8 cellular contexts compared by ENCODE assay signal in the genomic region with DNA sequence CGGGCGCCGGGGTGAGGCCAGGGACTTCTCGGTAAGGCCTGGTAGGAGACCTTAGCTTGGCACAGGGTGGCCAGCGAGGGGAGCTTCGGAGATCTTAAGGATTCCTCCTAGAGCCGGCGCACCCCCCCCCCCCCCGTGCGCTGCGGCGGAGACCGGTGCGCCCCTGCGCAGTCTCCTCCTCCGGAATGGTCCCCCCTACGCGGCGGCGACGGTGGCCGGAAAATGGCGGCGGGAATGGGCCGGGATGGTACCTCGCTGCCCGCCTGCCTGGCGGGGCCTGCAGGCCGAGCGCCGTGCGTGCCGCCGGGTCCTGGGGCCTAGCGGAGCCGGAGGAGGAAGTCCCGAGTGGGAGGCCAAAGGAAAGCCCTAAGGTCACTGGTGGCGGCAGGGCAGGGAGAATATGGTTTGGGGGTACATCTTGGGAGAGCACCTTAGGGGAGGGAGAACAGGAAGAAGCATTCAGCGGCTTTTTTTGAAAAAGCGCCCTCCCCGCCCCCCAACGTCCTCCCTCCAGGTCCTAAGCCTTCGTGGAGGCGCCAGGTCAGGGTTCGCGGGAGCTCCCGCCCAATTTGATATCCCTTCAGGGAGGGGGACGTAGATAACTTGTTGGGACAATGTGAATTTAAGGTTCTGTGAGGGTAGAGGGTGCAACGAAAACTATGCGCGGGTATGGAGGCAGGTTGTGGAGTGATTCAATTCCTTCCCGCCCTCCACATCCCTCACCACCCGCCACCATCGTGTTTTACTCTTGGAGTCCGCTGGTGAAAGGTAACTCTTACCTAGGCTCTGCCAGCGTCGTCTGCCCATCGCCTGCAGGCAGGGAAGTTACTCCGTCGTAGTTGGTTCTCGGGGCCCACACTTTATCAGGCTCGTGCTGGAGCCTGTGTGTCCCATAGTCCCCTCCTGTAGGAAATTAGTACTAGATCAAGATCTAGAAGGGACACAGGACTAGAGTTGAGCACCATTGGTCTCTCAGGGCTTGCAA. TPM values are rescaled to one million over a fixed set of nuclear protein-coding genes. Genes with fewer than 3 reads are reported as not detected.
A peak's percentile ranks its signal among the peaks of the same experiment; 100 is the strongest.
DNase-seq lines count a peak whose midpoint lies in the region; ATAC-seq and TF ChIP-seq lines count a peak whose summit lies in the region.

No MANE protein-coding gene starts in this region.

- POLR2A ChIA-PET in activated CD4-positive, alpha-beta memory T cell treated with anti-CD3 and anti-CD28 coated beads for 36 hours (lab: Charles Lee), result interaction anchor here (0.6 to 1.2 kb wide), 4 partner anchors 13 to 494 kb away, joined by 3 to 4 read pairs (median 4); no protein-coding TSS in a partner anchor

- peak overlapping the region; percentile 96 for H3K4me2 ChIP-seq in neural progenitor cell

- H3K4me3 Mint-ChIP-seq in activated CD4-positive, alpha-beta memory T cell treated with anti-CD3 and anti-CD28 coated beads for 36 hours, result peak overlapping the region; percentile 96
- peak overlapping the region; percentile 98 for H3K4me3 Mint-ChIP-seq in neural progenitor cell

- peak overlapping the region; percentile 87 for H3K27ac ChIP-seq in neural progenitor cell

- H3K4me1 Mint-ChIP-seq in activated CD4-positive, alpha-beta memory T cell treated with anti-CD3 and anti-CD28 coated beads for 36 hours (ENCODE audit: low read depth), result peaks cover 61% of the 10 kb centered on the region
- H3K4me1 Mint-ChIP-seq in neural progenitor cell, result peaks cover 19% of the 10 kb centered on the region

- ATAC-seq in GM21529 (IDR thresholded peaks at IDR 0.05; ENCODE audit: unreplicated experiment), result peak; percentile 25

- H3F3A ChIP-seq in neural progenitor cell (ENCODE audit: low read depth), result peaks cover 43% of the 10 kb centered on the region

- H3K36me3 ChIP-seq in neural progenitor cell, result peaks cover 33% of the 10 kb centered on the region

- H3K79me2 ChIP-seq in neural progenitor cell (ENCODE audit: low read depth), result peaks cover 62% of the 10 kb centered on the region

- H3K27me3 ChIP-seq in neural progenitor cell, result no peaks in the 10 kb centered on the region

- no peaks in the 10 kb centered on the region for H3K9me3 Mint-ChIP-seq in activated CD4-positive, alpha-beta memory T cell treated with anti-CD3 and anti-CD28 coated beads for 36 hours
- no peaks in the 10 kb centered on the region for H3K9me3 Mint-ChIP-seq in neural progenitor cell

- peaks cover 48% of the 10 kb centered on the region for H4K20me1 ChIP-seq in neural progenitor cell (ENCODE audit: low read depth)

- DNase-seq in NCI-H1436 (lab: John Stamatoyannopoulos, UW), result peak; percentile 3
- DNase-seq in NCI-H1436 treated with DMSO at 0.1 percent for 48 hours (lab: John Stamatoyannopoulos, UW), result no peak
- peak; percentile 11 for DNase-seq in Jurkat, Clone E6-1 (ENCODE audit: low read depth, low spot score)
- peak; percentile 43 for DNase-seq in activated CD4-positive, alpha-beta memory T cell treated with anti-CD3 and anti-CD28 coated beads for 36 hours
- no peak for DNase-seq in fibroblast of the aortic adventitia (ENCODE audit: low read depth)
- DNase-seq in neural progenitor cell (ENCODE audit: low spot score), result peak; percentile 38
- no peak for DNase-seq in OCI-M2 (lab: John Stamatoyannopoulos, UW; ENCODE audit: unreplicated experiment)

- peaks cover 19% of the 10 kb centered on the region for H3K4me1 ChIP-seq in neural progenitor cell

- H3K9me3 ChIP-seq in neural progenitor cell (ENCODE audit: low read depth), result no peaks in the 10 kb centered on the region

- CTCF ChIA-PET in activated CD4-positive, alpha-beta memory T cell treated with anti-CD3 and anti-CD28 coated beads for 36 hours (lab: Charles Lee), result interaction anchor here (1.6 kb wide), 1 partner anchor 228 kb away, joined by 7 read pairs; a partner anchor contains a TSS

- H3K27me3 Mint-ChIP-seq in activated CD4-positive, alpha-beta memory T cell treated with anti-CD3 and anti-CD28 coated beads for 36 hours, result no peaks in the 10 kb centered on the region
- H3K27me3 Mint-ChIP-seq in neural progenitor cell (ENCODE audit: insufficient read depth, low read depth), result no peaks in the 10 kb centered on the region

- intact Hi-C loops in activated CD4-positive, alpha-beta memory T cell treated with anti-CD3 and anti-CD28 coated beads for 36 hours (cut with micrococcal nuclease), result loop anchor here (2.0 to 10.0 kb wide), 7 partner anchors 101 to 661 kb away; a partner anchor contains a TSS

- TF ChIP-seq CTCF in fibroblast of the aortic adventitia (IDR thresholded peaks at IDR 0.05; ENCODE audit: insufficient read depth, low read length) (no peak), neural progenitor cell (IDR thresholded peaks at IDR 0.05) (no peak)

- H3K27ac Mint-ChIP-seq in activated CD4-positive, alpha-beta memory T cell treated with anti-CD3 and anti-CD28 coated beads for 36 hours, result peak overlapping the region; percentile 98
- peak overlapping the region; percentile 39 for H3K27ac Mint-ChIP-seq in neural progenitor cell

- H3K9ac ChIP-seq in neural progenitor cell, result peak overlapping the region; percentile 94

- H3K36me3 Mint-ChIP-seq in activated CD4-positive, alpha-beta memory T cell treated with anti-CD3 and anti-CD28 coated beads for 36 hours, result peaks cover 45% of the 10 kb centered on the region
- peaks cover 11% of the 10 kb centered on the region for H3K36me3 Mint-ChIP-seq in neural progenitor cell

- H3K4me3 ChIP-seq in Jurkat, Clone E6-1 (ENCODE audit: low read length), result peak overlapping the region; percentile 91
- H3K4me3 ChIP-seq in fibroblast of the aortic adventitia (ENCODE audit: low read depth, low read length) (peak overlapping the region; percentile 97), neural progenitor cell (peak overlapping the region; percentile 97)

- peak overlapping the region; percentile 79 for H2AFZ ChIP-seq in neural progenitor cell (replicated peaks)

RNA-seq across cellular contexts. Expression of a gene that starts 0.6 kb away (rescaled TPM):
- 75.6 TPM for polyA plus RNA-seq in Jurkat, Clone E6-1 (2012; ENCODE audit: insufficient read depth, insufficient read length)
- total RNA-seq in activated CD4-positive, alpha-beta memory T cell treated with anti-CD3 and anti-CD28 coated beads for 36 hours, result 100 to 1,000 TPM; 225 to 227 TPM
- total RNA-seq in fibroblast of the aortic adventitia (ENCODE audit: low replicate concordance), result 74.3 and 108 TPM in 2 replicates
- total RNA-seq in neural progenitor cell (ENCODE audit: low replicate concordance), result 125 and 164 TPM in 2 replicates

Comparison
In these comparisons a context has a peak if more than half of its experiments do, and no peak if none do; other contexts are left out.
1. DNase-seq: peak in NCI-H1436 (single experiment), Jurkat, Clone E6-1 (single experiment), activated CD4-positive, alpha-beta memory T cell treated with anti-CD3 and anti-CD28 coated beads for 36 hours (single experiment) and neural progenitor cell (single experiment); none in NCI-H1436 treated with DMSO at 0.1 percent for 48 hours (single experiment), fibroblast of the aortic adventitia (single experiment) and OCI-M2 (single experiment).
2. Peak in every context shown above with its lines, with median percentiles within 50 percentile points of each other: H3K4me3 ChIP-seq.